Comparison of ENCODE assay signal across 16 cellular contexts in the genomic region with DNA sequence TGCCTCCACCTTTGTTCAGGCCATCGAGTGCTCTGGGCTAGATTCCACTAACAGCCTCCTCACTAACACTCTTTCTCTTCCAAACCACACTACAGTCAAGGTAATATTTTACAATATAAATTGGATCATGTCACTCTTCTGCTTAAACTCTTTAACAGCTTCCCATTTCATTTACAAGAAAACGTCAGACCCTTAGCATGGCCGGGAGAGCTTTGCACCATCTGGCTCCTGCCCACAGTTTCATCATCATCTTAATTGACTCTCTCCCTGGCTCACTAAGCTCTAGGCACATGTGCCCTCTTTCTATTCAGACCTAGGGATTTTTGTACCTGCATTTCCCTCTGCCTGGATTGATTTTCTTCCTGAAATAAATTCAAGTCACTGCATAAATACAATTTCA.
DNase-seq lines count a peak whose midpoint lies in the region; ATAC-seq and TF ChIP-seq lines count a peak whose summit lies in the region.
"Had no signal": no experiment of that assay in that cellular context is flagged by ENCODE, and none has a peak within 500 bp of the region (broad histone marks: within the 10 kb centered on the region; RNA-seq: fewer than 3 reads in every experiment).

No MANE protein-coding gene starts in this region.

- TF ChIP-seq CTCF in WERI-Rb-1 (IDR thresholded peaks at IDR 0.05; ENCODE audit: low read depth, low read length) = no peak

- no peaks in the 10 kb centered on the region for H3K27me3 ChIP-seq in WERI-Rb-1 (ENCODE audit: insufficient read depth, low read depth, severe bottlenecking)

- DNase-seq in DMS153 (lab: John Stamatoyannopoulos, UW) (peak; percentile 45), NCI-H1436 (lab: John Stamatoyannopoulos, UW) (peak; percentile 64), NCI-H446 treated with DMSO at 0.1 percent for 48 hours (lab: John Stamatoyannopoulos, UW) (peak; percentile 98), WERI-Rb-1 (peak; percentile 69)
- no peak for DNase-seq in activated CD8-positive, alpha-beta memory T cell treated with anti-CD3 and anti-CD28 coated beads, Interleukin-2, amount 50 U/mL, for 48 hours
- DNase-seq in activated naive CD4-positive, alpha-beta T cell treated with Interleukin-2 at 50 U/mL for 16 hours = no peak
- DNase-seq: activated CD4-positive, alpha-beta T cell treated with anti-CD3 and anti-CD28 coated beads, Interleukin-2, amount 10 ng/mL, durations not matched to agents 7 days and 5 days; CD4-positive, alpha-beta T cell; DMS79 treated with DMSO at 0.1 percent for 48 hours; KG1; MV-4-11; RPMI8226; stimulated activated naive CD4-positive, alpha-beta T cell had no signal

- peak overlapping the region; percentile 26; the same call in 1 of the 2 replicates for H3K4me3 ChIP-seq in WERI-Rb-1 (ENCODE audit: low read depth, low read length)

- H3K36me3 ChIP-seq in WERI-Rb-1 = no peaks in the 10 kb centered on the region

- peak overlapping the region; percentile 85 for H3K27ac ChIP-seq in WERI-Rb-1

- ATAC-seq in GM21723 (IDR thresholded peaks at IDR 0.05; ENCODE audit: unreplicated experiment) (no peak), GM21529 (IDR thresholded peaks at IDR 0.05; ENCODE audit: unreplicated experiment) (no peak)
- ATAC-seq: left lobe of liver had no signal

- H3K9me3 ChIP-seq in WERI-Rb-1 (ENCODE audit: severe bottlenecking) = no peaks in the 10 kb centered on the region

Comparison
In these comparisons a context has a peak if more than half of its experiments do, and no peak if none do; other contexts are left out.
1. DNase-seq: peak in DMS153 (single experiment), NCI-H1436 (single experiment), NCI-H446 treated with DMSO at 0.1 percent for 48 hours (single experiment) and WERI-Rb-1 (single experiment); none in activated CD8-positive, alpha-beta memory T cell treated with anti-CD3 and anti-CD28 coated beads, Interleukin-2, amount 50 U/mL, for 48 hours (single experiment) and activated naive CD4-positive, alpha-beta T cell treated with Interleukin-2 at 50 U/mL for 16 hours (single experiment).